In the genomic region with DNA sequence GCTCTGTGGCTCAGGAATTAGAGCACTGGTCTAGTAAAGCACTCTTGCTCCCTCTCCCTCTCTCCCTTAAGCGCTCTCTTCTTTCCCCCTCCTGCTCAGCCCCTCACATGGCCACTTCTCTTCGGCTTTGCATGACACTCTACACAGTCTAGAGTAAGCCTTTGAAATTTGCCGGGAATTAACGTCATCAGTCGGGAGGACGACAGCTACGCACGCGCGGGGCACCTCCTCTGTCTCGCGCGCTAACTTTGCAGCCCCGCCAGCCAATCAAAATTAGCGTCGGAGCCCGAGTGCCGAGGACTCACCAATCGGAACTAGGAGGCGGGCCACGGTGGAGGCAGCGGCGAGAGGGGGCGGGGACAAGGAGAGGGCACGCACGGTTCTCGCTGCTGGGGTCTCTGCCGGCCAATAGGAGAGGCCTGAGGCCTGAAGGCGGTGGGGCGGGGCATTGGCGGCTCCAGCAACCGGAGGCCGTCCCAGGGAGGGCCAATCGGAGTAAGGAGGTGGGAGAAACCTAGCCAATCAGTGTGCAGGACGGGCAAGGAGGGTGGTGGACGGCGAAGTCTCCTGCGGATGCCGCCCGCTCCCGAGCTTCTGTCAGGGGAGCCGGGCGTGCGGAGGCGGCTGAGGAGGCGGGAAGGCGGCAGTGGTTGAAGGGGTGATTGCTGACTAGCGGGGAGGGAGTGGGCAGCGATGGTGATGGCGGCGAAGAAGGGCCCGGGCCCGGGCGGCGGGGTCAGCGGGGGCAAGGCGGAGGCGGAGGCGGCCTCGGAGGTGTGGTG, we compare ENCODE assay signal across 8 cellular contexts. TPM values are rescaled to one million over a fixed set of nuclear protein-coding genes. Genes with fewer than 3 reads are reported as not detected.
DNase-seq lines count a peak whose midpoint lies in the region; ATAC-seq and TF ChIP-seq lines count a peak whose summit lies in the region.

A gene with protein sequence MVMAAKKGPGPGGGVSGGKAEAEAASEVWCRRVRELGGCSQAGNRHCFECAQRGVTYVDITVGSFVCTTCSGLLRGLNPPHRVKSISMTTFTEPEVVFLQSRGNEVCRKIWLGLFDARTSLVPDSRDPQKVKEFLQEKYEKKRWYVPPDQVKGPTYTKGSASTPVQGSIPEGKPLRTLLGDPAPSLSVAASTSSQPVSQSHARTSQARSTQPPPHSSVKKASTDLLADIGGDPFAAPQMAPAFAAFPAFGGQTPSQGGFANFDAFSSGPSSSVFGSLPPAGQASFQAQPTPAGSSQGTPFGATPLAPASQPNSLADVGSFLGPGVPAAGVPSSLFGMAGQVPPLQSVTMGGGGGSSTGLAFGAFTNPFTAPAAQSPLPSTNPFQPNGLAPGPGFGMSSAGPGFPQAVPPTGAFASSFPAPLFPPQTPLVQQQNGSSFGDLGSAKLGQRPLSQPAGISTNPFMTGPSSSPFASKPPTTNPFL (plus strand): TSS at position 550 of the 782 bp plus-strand sequence. CDS start 144 bp downstream, at position 694.

- peak; percentile 96 for ATAC-seq in GM19043 (IDR thresholded peaks at IDR 0.05; ENCODE audit: low read depth, unreplicated experiment)
- ATAC-seq in HG03378 (IDR thresholded peaks at IDR 0.05; ENCODE audit: unreplicated experiment), result peak; percentile 91

- TF ChIP-seq CTCF in AG10803 (conservative IDR thresholded peaks at IDR 0.05; ENCODE audit: low read length), result no peak

- H3K4me3 ChIP-seq in AG10803 (ENCODE audit: low read length), result peak within 1 kb of the TSS; percentile 75

- peak; percentile 99 for DNase-seq in AG10803 (ENCODE audit: low read depth)
- DNase-seq in NCI-H460 (ENCODE audit: extremely low read depth, low read depth), result peak; percentile 100
- DNase-seq in activated CD4-positive, CD25-positive, alpha-beta regulatory T cell treated with anti-CD3 and anti-CD28 coated beads, Interleukin-2, amount 50 U/mL, for 72 hours, result peak; percentile 100
- DNase-seq in cerebellar nuclear complex (lab: John Stamatoyannopoulos, UW), result peak; percentile 95 to 100
- DNase-seq in islet precursor cell, result peak; percentile 100
- DNase-seq in stimulated activated CD4-positive, alpha-beta T cell treated with anti-CD3 and anti-CD28 coated beads, Interleukin-12 subunit alpha, Interleukin-12 subunit beta, amount 100 ng/mL, for 48 hours (ENCODE audit: low read depth in 2 of 3, low spot score in 1 of 3), result peak; percentile 100

RNA-seq across cellular contexts. Expression of the gene that starts here (rescaled TPM):
- 3.9 and 4.1 TPM in 2 replicates for total RNA-seq in NCI-H460 (2014; rRNA removed; shearing (Covaris generic))
- 4.4 and 9.5 TPM in 2 replicates for polyA plus RNA-seq in NCI-H460 (2014; cell fraction: nucleus; rRNA removed)

Comparison
In these comparisons a context has a peak if more than half of its experiments do, and no peak if none do; other contexts are left out.
1. Peak in every context shown above with its lines: DNase-seq, ATAC-seq and H3K4me3 ChIP-seq.